Comparison of ENCODE assay signal across 13 cellular contexts in the genomic region with DNA sequence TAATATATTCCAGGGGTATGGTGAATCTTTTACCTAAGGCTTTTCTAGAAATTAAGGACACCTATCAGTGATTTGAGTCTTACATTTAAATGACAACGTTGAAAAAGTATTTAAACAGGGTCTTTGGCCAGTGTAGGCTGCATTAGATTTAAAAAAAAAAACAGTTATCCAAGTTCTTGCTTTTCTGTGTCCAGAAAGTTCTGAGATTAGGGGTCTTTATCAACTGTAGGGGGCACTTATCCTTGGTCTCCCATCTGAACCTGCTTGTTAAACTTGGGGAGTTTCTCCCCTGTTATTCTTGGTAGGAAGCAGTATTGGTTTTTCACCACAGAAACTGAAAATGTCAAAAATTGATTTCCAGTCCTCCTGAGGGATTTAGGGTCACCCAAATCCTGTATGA.
A peak's percentile ranks its signal among the peaks of the same experiment; 100 is the strongest.
DNase-seq lines count a peak whose midpoint lies in the region; ATAC-seq and TF ChIP-seq lines count a peak whose summit lies in the region.
"Had no signal": no experiment of that assay in that cellular context is flagged by ENCODE, and none has a peak within 500 bp of the region (broad histone marks: within the 10 kb centered on the region; RNA-seq: fewer than 3 reads in every experiment).

No MANE protein-coding gene starts in this region.

- peaks cover 66% of the 10 kb centered on the region for H3K4me1 Mint-ChIP-seq in activated naive CD4-positive, alpha-beta T cell treated with anti-CD3 and anti-CD28 coated beads, Interleukin-2, amount 10 ng/mL, durations not matched to agents 7 days and 5 days
- H3K4me1 Mint-ChIP-seq in endodermal cell, result peaks cover 31% of the 10 kb centered on the region
- peaks cover 36 to 53% of the 10 kb centered on the region in 2 donors for H3K4me1 Mint-ChIP-seq in stimulated activated naive B cell treated with anti-CD40 and anti-IgM and Interleukin-4, amounts not matched to agents 10 μg/mL and 1 μg/mL and 100 μg/mL, for 72 hours

- peaks cover under 1% of the 10 kb centered on the region for H3K36me3 Mint-ChIP-seq in activated naive CD4-positive, alpha-beta T cell treated with anti-CD3 and anti-CD28 coated beads, Interleukin-2, amount 10 ng/mL, durations not matched to agents 7 days and 5 days
- H3K36me3 Mint-ChIP-seq in endodermal cell (ENCODE audit: low read depth), result no peaks in the 10 kb centered on the region
- no peaks in the 10 kb centered on the region for H3K36me3 Mint-ChIP-seq in stimulated activated naive B cell treated with anti-CD40 and anti-IgM and Interleukin-4, amounts not matched to agents 10 μg/mL and 1 μg/mL and 100 μg/mL, for 72 hours
- H3K36me3 Mint-ChIP-seq: activated naive CD4-positive, alpha-beta T cell treated with anti-CD3 and anti-CD28 coated beads, Interleukin-2, amount 50 U/mL, for 72 hours had no signal

- H3K27ac ChIP-seq in SJSA1 (peak overlapping the region; percentile 40), endodermal cell (ENCODE audit: low read depth, low read length) (no peak overlapping the region)
- H3K27ac ChIP-seq: coronary artery had no signal

- H3K27me3 ChIP-seq in SJSA1 (replicated peaks) (no peaks in the 10 kb centered on the region), endodermal cell (ENCODE audit: control insufficient read depth, insufficient read depth, low read length, poor library complexity, severe bottlenecking) (no peaks in the 10 kb centered on the region)
- H3K27me3 ChIP-seq: MG63 had no signal

- no peaks in the 10 kb centered on the region for H3K27me3 Mint-ChIP-seq in activated naive CD4-positive, alpha-beta T cell treated with anti-CD3 and anti-CD28 coated beads, Interleukin-2, amount 10 ng/mL, durations not matched to agents 7 days and 5 days
- H3K27me3 Mint-ChIP-seq in endodermal cell (ENCODE audit: insufficient read depth), result no peaks in the 10 kb centered on the region
- H3K27me3 Mint-ChIP-seq in stimulated activated naive B cell treated with anti-CD40 and anti-IgM and Interleukin-4, amounts not matched to agents 10 μg/mL and 1 μg/mL and 100 μg/mL, for 72 hours, result no peaks in the 10 kb centered on the region

- CTCF ChIA-PET in activated naive CD4-positive, alpha-beta T cell treated with anti-CD3 and anti-CD28 coated beads, Interleukin-2, amount 10 ng/mL, durations not matched to agents 7 days and 5 days (lab: Charles Lee), result interaction anchor here (0.7 to 1.2 kb wide), 4 partner anchors 43 to 338 kb away, joined by 3 to 4 read pairs (median 4); no protein-coding TSS in a partner anchor

- H3K9me3 Mint-ChIP-seq in activated naive CD4-positive, alpha-beta T cell treated with anti-CD3 and anti-CD28 coated beads, Interleukin-2, amount 10 ng/mL, durations not matched to agents 7 days and 5 days, result no peaks in the 10 kb centered on the region
- H3K9me3 Mint-ChIP-seq in endodermal cell, result no peaks in the 10 kb centered on the region
- no peaks in the 10 kb centered on the region for H3K9me3 Mint-ChIP-seq in stimulated activated naive B cell treated with anti-CD40 and anti-IgM and Interleukin-4, amounts not matched to agents 10 μg/mL and 1 μg/mL and 100 μg/mL, for 72 hours
- H3K9me3 Mint-ChIP-seq: activated naive CD4-positive, alpha-beta T cell treated with anti-CD3 and anti-CD28 coated beads, Interleukin-2, amount 50 U/mL, for 72 hours had no signal

- DNase-seq in activated naive CD4-positive, alpha-beta T cell treated with anti-CD3 and anti-CD28 coated beads, Interleukin-2, amount 10 ng/mL, durations not matched to agents 7 days and 5 days, result no peak
- no peak for DNase-seq in activated naive CD4-positive, alpha-beta T cell treated with Interleukin-2 at 50 U/mL for 16 hours
- DNase-seq in SJSA1 (ENCODE audit: low read depth in 1 of 2, low spot score in 2 of 2) (no peak), endodermal cell (no peak), activated gamma-delta T cell (lab: John Stamatoyannopoulos, UW) (no peak), GM19238 (ENCODE audit: insufficient read length, low spot score) (no peak), NCI-H446 (lab: John Stamatoyannopoulos, UW) (no peak)
- no peak for DNase-seq in stimulated activated naive B cell treated with anti-CD40 and anti-IgM and Interleukin-4, amounts not matched to agents 10 μg/mL and 1 μg/mL and 100 μg/mL, for 72 hours
- DNase-seq: H7; MG63; NK-92 treated with Interleukin-12 subunit alpha and Interleukin-12 subunit beta, amount 100 ng/mL, for 24 hours had no signal

- ATAC-seq in stimulated activated naive B cell treated with anti-CD40 and anti-IgM and Interleukin-4, amounts not matched to agents 10 μg/mL and 1 μg/mL and 100 μg/mL, for 72 hours (replicated peaks), result no peak

- peak; percentile 26 for TF ChIP-seq CTCF in endodermal cell (conservative IDR thresholded peaks at IDR 0.05)

- H3K9me3 ChIP-seq in SJSA1 (replicated peaks) (no peaks in the 10 kb centered on the region), endodermal cell (ENCODE audit: control insufficient read depth, low read length) (no peaks in the 10 kb centered on the region)
- H3K9me3 ChIP-seq: MG63 had no signal

- H3K9ac ChIP-seq in endodermal cell (ENCODE audit: extremely low read depth, low read length, poor library complexity, severe bottlenecking), result no peak overlapping the region

- no peak overlapping the region for H3K4me3 ChIP-seq in SJSA1
- H3K4me3 ChIP-seq in endodermal cell (ENCODE audit: low read length), result no peak overlapping the region
- H3K4me3 ChIP-seq: coronary artery, MG63 had no signal

- no peak overlapping the region for H3K4me3 Mint-ChIP-seq in activated naive CD4-positive, alpha-beta T cell treated with anti-CD3 and anti-CD28 coated beads, Interleukin-2, amount 10 ng/mL, durations not matched to agents 7 days and 5 days
- H3K4me3 Mint-ChIP-seq in endodermal cell, result no peak overlapping the region
- no peak overlapping the region for H3K4me3 Mint-ChIP-seq in stimulated activated naive B cell treated with anti-CD40 and anti-IgM and Interleukin-4, amounts not matched to agents 10 μg/mL and 1 μg/mL and 100 μg/mL, for 72 hours

- H3K4me1 ChIP-seq in SJSA1 (replicated peaks) (peaks cover 53% of the 10 kb centered on the region), endodermal cell (ENCODE audit: control insufficient read depth, insufficient read depth, low read length) (peaks cover 3% of the 10 kb centered on the region)

- WGBS in endodermal cell (ENCODE audit: insufficient coverage in 1 of 2, insufficient read length in 1 of 2), 2 experiments, result 75 to 76% methylated on average over 1 of the region's 1 CpG

- H3K36me3 ChIP-seq in SJSA1, result no peaks in the 10 kb centered on the region
- no peaks in the 10 kb centered on the region for H3K36me3 ChIP-seq in endodermal cell (ENCODE audit: control insufficient read depth, insufficient read depth, low read length)
- H3K36me3 ChIP-seq: MG63 had no signal

- H3K27ac Mint-ChIP-seq in activated naive CD4-positive, alpha-beta T cell treated with anti-CD3 and anti-CD28 coated beads, Interleukin-2, amount 10 ng/mL, durations not matched to agents 7 days and 5 days, result peak overlapping the region; percentile 84
- H3K27ac Mint-ChIP-seq in endodermal cell, result peak overlapping the region; percentile 52
- peak overlapping the region; percentile 88 for H3K27ac Mint-ChIP-seq in stimulated activated naive B cell treated with anti-CD40 and anti-IgM and Interleukin-4, amounts not matched to agents 10 μg/mL and 1 μg/mL and 100 μg/mL, for 72 hours
